In genomic region chr10:86644412-86645110, GRCh38 we compare ENCODE assay signal across 12 cellular contexts. TPM values are rescaled to one million over a fixed set of nuclear protein-coding genes. Genes with fewer than 3 reads are reported as not detected.
DNase-seq lines count a peak whose midpoint lies in the region; ATAC-seq and TF ChIP-seq lines count a peak whose summit lies in the region.
"Had no signal": no experiment of that assay in that cellular context is flagged by ENCODE, and none has a peak within 500 bp of the region (broad histone marks: within the 10 kb centered on the region; RNA-seq: fewer than 3 reads in every experiment).

No MANE protein-coding gene starts in this region.

- H3K27me3 ChIP-seq in heart left ventricle = no peaks in the 10 kb centered on the region
- H3K27me3 ChIP-seq in gastroesophageal sphincter = no peaks in the 10 kb centered on the region

- no peak for TF ChIP-seq EP300 in gastroesophageal sphincter (IDR thresholded peaks at IDR 0.05)

- intact Hi-C loops in heart left ventricle (cut with DNase I) = loop anchor here in 2 of 10 donors (5.0 kb wide), 2 partner anchors 38 to 258 kb away; no protein-coding TSS in a partner anchor
- intact Hi-C loops in left cardiac atrium (cut with DNase I) = no loop called here

- TF ChIP-seq CTCF in heart left ventricle (IDR thresholded peaks at IDR 0.05) (peak in 7 of 12 donors; percentile 9 to 41 (median 21)), NB4 (IDR thresholded peaks at IDR 0.05; ENCODE audit: low read depth, low read length) (peak; percentile 29), gastroesophageal sphincter (IDR thresholded peaks at IDR 0.05) (peak in 1 of 4 experiments; percentile 26)

- H3K27ac ChIP-seq in heart left ventricle (peak overlapping the region in 1 of 12 donors; percentile 13), gastroesophageal sphincter (peak overlapping the region in 3 of 4 donors; percentile 22 to 46 (median 43))

- H3K4me3 ChIP-seq in heart left ventricle (no peak overlapping the region), NB4 (ENCODE audit: low read depth, low read length) (no peak overlapping the region), gastroesophageal sphincter (no peak overlapping the region)

- 64 to 92% (median 73%) methylated on average over 3 to 8 of the region's 8 CpGs for WGBS in heart left ventricle, 4 donors
- no CpG with 5 or more reads among the region's 8 CpGs for WGBS in gastroesophageal sphincter (ENCODE audit: low coverage in 1 of 2), 2 donors

- ATAC-seq in heart left ventricle = peak in 2 of 4 donors; percentile 3 to 20
- no peak for ATAC-seq in left cardiac atrium
- ATAC-seq in gastroesophageal sphincter = peak; percentile 39
- no peak for ATAC-seq in GM18858 (IDR thresholded peaks at IDR 0.05; ENCODE audit: unreplicated experiment)

- H3K4me1 ChIP-seq in heart left ventricle = peaks cover 0 to 32% (median 18%) of the 10 kb centered on the region in 12 donors
- H3K4me1 ChIP-seq in gastroesophageal sphincter = peaks cover 0 to 42% (median 11%) of the 10 kb centered on the region in 3 donors

- peak in 2 of 5 donors; percentile 61 to 66 for DNase-seq in heart left ventricle
- no peak for DNase-seq in left cardiac atrium
- peak; percentile 41 for DNase-seq in NB4 (ENCODE audit: low read depth)
- DNase-seq in ureter (ENCODE audit: low spot score) = peak; percentile 40
- no peak for DNase-seq in NCI-H2029 (lab: John Stamatoyannopoulos, UW)
- DNase-seq in NCI-H2107 treated with DMSO at 0.1 percent for 48 hours (lab: John Stamatoyannopoulos, UW; ENCODE audit: unreplicated experiment) = no peak

- H3K9me3 ChIP-seq in heart left ventricle = no peaks in the 10 kb centered on the region
- H3K9me3 ChIP-seq in gastroesophageal sphincter = no peaks in the 10 kb centered on the region

- no peak for TF ChIP-seq POLR2A in heart left ventricle (IDR thresholded peaks at IDR 0.05)
- TF ChIP-seq POLR2A in NB4 (IDR thresholded peaks at IDR 0.05; ENCODE audit: extremely low read depth, insufficient read length) = no peak
- no peak for TF ChIP-seq POLR2A in gastroesophageal sphincter (IDR thresholded peaks at IDR 0.05)

- H3K36me3 ChIP-seq in heart left ventricle (no peaks in the 10 kb centered on the region), gastroesophageal sphincter (no peaks in the 10 kb centered on the region)

RNA-seq across cellular contexts. Expression of gene OPN4, which starts 9.8 kb away (rescaled TPM):
- total RNA-seq in heart left ventricle (under 1 TPM in 3 of 9 donors, not detected in 6; 0.19 to 0.28 (median 0.25) TPM), left cardiac atrium (under 1 TPM; 0.12 to 0.18 TPM), gastroesophageal sphincter (not detected), ureter (not detected)
- polyA plus RNA-seq in heart left ventricle = under 1 TPM; 0.03 to 0.08 TPM
- total RNA-seq: activated CD8-positive, alpha-beta memory T cell treated with anti-CD3 and anti-CD28 coated beads for 36 hours; endothelial cell of umbilical vein; natural killer cell treated with Interleukin-12 subunit alpha and Interleukin-12 subunit beta and Interleukin-15 and Interleukin-18, amount 100 ng/mL, for 72 hours; NCI-H460 had no signal
- polyA plus RNA-seq: endothelial cell of umbilical vein had no signal

RNA-seq across cellular contexts. Expression of gene LDB3, which starts 23.8 kb away (rescaled TPM):
- 1,000 to 10,000 TPM in 7 of 9 donors, 100 to 1,000 TPM in 2; 800 to 1,716 (median 1,273) TPM for total RNA-seq in heart left ventricle
- 1,000 to 10,000 TPM in 1 of 2 donors, 100 to 1,000 TPM in 1; 165 to 1,759 TPM for polyA plus RNA-seq in heart left ventricle
- 100 to 1,000 TPM; 585 to 779 TPM for total RNA-seq in left cardiac atrium
- 10 to 100 TPM; 12.9 to 45.8 (median 18.6) TPM for total RNA-seq in gastroesophageal sphincter
- 15.9 TPM for total RNA-seq in ureter
- total RNA-seq: endothelial cell of umbilical vein; natural killer cell treated with Interleukin-12 subunit alpha and Interleukin-12 subunit beta and Interleukin-15 and Interleukin-18, amount 100 ng/mL, for 72 hours had no signal
- polyA plus RNA-seq: endothelial cell of umbilical vein had no signal

Comparison
In these comparisons a context has a peak if more than half of its experiments do, and no peak if none do; other contexts are left out.
1. DNase-seq: peak in NB4 (single experiment) and ureter (single experiment); none in left cardiac atrium (single experiment), NCI-H2029 (single experiment) and NCI-H2107 treated with DMSO at 0.1 percent for 48 hours (single experiment).
2. RNA of gene LDB3, which starts 23.8 kb away (total RNA-seq): 800 to 1,716 TPM in heart left ventricle and 585 to 779 TPM in left cardiac atrium; 12.9 to 45.8 TPM in gastroesophageal sphincter and 15.9 TPM in ureter (single experiment); every median in the first group is over 10 times any median in the second.